ENCODE assay signal across 1 cellular context in the genomic region with DNA sequence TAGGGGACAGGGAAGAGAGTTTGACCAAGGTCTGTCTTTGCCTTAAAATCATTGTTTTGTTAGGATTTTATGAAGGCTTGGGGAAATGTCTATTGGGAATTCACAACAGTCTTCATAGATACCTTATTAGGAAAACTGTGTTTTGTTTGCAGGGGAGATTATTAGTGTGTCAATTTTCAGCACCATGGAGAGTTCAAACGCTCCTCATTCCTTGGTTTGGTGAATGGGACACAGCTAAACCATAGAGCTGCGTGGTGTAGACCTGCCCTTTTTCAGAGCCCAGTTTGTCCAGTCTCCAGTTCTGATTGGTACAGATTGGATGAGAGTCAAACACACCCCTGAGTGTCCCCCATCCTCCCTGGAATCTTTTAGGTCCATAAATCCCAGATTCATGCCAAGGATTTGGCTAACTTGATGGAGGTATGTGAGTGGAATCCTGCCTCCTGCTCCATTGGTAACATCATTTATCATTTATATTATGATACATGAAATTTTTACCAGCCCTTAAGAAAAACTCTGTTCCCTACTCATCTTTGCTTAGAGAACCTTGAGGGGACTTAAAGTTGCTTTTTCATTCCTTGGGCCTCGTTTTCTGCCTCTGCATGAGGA.
TF ChIP-seq lines count a peak whose summit lies in the region.

No MANE protein-coding gene starts in this region.

TF ChIP-seq in K562, 482 proteins besides CTCF, POLR2A, EP300 and RAD21:
- TF ChIP-seq EHMT2 (IDR thresholded peaks at IDR 0.05) (peak; percentile 93), MIER1 (IDR thresholded peaks at IDR 0.05; ENCODE audit: low read depth) (peak; percentile 87; the same call in 1 of the 2 replicates), ZNF695 (CRISPR knock-in tag; IDR thresholded peaks at IDR 0.05) (no peak)
- TF ChIP-seq, protein P1, sequence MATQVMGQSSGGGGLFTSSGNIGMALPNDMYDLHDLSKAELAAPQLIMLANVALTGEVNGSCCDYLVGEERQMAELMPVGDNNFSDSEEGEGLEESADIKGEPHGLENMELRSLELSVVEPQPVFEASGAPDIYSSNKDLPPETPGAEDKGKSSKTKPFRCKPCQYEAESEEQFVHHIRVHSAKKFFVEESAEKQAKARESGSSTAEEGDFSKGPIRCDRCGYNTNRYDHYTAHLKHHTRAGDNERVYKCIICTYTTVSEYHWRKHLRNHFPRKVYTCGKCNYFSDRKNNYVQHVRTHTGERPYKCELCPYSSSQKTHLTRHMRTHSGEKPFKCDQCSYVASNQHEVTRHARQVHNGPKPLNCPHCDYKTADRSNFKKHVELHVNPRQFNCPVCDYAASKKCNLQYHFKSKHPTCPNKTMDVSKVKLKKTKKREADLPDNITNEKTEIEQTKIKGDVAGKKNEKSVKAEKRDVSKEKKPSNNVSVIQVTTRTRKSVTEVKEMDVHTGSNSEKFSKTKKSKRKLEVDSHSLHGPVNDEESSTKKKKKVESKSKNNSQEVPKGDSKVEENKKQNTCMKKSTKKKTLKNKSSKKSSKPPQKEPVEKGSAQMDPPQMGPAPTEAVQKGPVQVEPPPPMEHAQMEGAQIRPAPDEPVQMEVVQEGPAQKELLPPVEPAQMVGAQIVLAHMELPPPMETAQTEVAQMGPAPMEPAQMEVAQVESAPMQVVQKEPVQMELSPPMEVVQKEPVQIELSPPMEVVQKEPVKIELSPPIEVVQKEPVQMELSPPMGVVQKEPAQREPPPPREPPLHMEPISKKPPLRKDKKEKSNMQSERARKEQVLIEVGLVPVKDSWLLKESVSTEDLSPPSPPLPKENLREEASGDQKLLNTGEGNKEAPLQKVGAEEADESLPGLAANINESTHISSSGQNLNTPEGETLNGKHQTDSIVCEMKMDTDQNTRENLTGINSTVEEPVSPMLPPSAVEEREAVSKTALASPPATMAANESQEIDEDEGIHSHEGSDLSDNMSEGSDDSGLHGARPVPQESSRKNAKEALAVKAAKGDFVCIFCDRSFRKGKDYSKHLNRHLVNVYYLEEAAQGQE (CRISPR knock-in tag; IDR thresholded peaks at IDR 0.05; ENCODE audit: low read depth) = peak; percentile 84
- TF ChIP-seq, protein P2, sequence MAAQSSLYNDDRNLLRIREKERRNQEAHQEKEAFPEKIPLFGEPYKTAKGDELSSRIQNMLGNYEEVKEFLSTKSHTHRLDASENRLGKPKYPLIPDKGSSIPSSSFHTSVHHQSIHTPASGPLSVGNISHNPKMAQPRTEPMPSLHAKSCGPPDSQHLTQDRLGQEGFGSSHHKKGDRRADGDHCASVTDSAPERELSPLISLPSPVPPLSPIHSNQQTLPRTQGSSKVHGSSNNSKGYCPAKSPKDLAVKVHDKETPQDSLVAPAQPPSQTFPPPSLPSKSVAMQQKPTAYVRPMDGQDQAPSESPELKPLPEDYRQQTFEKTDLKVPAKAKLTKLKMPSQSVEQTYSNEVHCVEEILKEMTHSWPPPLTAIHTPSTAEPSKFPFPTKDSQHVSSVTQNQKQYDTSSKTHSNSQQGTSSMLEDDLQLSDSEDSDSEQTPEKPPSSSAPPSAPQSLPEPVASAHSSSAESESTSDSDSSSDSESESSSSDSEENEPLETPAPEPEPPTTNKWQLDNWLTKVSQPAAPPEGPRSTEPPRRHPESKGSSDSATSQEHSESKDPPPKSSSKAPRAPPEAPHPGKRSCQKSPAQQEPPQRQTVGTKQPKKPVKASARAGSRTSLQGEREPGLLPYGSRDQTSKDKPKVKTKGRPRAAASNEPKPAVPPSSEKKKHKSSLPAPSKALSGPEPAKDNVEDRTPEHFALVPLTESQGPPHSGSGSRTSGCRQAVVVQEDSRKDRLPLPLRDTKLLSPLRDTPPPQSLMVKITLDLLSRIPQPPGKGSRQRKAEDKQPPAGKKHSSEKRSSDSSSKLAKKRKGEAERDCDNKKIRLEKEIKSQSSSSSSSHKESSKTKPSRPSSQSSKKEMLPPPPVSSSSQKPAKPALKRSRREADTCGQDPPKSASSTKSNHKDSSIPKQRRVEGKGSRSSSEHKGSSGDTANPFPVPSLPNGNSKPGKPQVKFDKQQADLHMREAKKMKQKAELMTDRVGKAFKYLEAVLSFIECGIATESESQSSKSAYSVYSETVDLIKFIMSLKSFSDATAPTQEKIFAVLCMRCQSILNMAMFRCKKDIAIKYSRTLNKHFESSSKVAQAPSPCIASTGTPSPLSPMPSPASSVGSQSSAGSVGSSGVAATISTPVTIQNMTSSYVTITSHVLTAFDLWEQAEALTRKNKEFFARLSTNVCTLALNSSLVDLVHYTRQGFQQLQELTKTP (IDR thresholded peaks at IDR 0.05; ENCODE audit: low read depth in 1 of 2, partially characterized antibody in 2 of 2) = peak in 1 of 2 experiments; percentile 65
TF ChIP-seq in K562: peak in this region for 4.
